ENCODE assay signal across 9 cellular contexts in the genomic region with DNA sequence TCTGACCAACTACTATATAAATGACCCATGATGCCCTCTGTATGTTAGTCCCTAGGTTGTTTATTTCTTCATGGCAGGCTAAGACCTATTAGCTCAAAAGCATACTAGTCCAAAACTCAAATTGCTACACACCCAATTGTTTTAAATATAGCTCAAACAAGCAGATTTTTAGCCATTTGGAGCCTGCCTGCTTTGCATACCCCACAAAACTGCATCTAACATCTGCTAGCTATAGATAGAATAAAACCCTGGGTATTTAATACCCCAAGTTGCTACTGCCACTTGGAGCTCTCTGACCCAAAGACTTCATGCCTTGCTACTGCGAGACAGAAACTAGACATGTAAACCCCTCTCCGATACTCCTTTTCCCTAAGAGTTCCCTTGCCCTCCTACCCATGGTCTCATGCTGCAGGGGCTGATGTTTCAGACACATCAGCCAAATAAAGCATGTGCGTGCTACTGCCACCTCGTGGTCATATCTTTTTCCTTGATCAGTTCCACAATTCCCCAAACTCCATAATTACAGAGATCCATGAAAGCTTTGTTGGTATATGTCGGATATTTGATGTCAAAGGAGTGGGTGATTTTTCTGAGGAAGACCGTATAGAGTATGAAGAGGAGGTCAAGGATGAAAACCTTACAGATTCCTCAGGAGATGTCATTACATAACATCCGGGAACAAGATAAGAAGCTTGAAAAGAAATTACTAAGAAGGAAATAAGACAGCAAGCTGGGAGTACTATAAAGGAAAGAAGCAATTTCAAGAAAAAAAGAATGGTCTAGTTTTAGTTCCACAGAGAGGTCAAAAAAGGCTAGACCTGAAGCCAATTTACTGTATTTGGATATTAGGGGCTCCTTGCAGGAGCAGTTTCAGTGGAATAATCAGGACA.
A peak's percentile ranks its signal among the peaks of the same experiment; 100 is the strongest.
DNase-seq lines count a peak whose midpoint lies in the region; ATAC-seq, FAIRE-seq and TF ChIP-seq lines count a peak whose summit lies in the region.
"Had no signal": no experiment of that assay in that cellular context is flagged by ENCODE, and none has a peak within 500 bp of the region (broad histone marks: within the 10 kb centered on the region; RNA-seq: fewer than 3 reads in every experiment).

No MANE protein-coding gene starts in this region.

- intact Hi-C loops in HepG2 (cut with micrococcal nuclease; ENCODE audit: unreplicated experiment): loop anchor here (1.0 to 10.0 kb wide), 3 partner anchors 225 to 480 kb away; no protein-coding TSS in a partner anchor

- no peak overlapping the region for H3K27ac Mint-ChIP-seq in activated T-cell treated with anti-CD3 and anti-CD28 coated beads, Interleukin-2, amount 50 U/mL, for 72 hours
- H3K27ac Mint-ChIP-seq: dendritic cell treated with granulocyte-macrophage colony-stimulating factor and Interleukin-4, amounts not matched to agents 40 ng/mL and 50 ng/mL, for 4 days had no signal

- no peaks in the 10 kb centered on the region for H3K36me3 ChIP-seq in HEK293 (ENCODE audit: control insufficient read depth in 2 of 2, insufficient read depth in 1 of 2, low read length in 2 of 2)
- H3K36me3 ChIP-seq in bronchial epithelial cell (ENCODE audit: control insufficient read depth, insufficient read depth, low read length): no peaks in the 10 kb centered on the region
- H3K36me3 ChIP-seq in HepG2 (replicated peaks in 1 of 2; ENCODE audit: control insufficient read depth in 1 of 2, insufficient read depth in 2 of 2, low read length in 2 of 2): no peaks in the 10 kb centered on the region
- H3K36me3 ChIP-seq in upper lobe of left lung: no peaks in the 10 kb centered on the region

- no peaks in the 10 kb centered on the region for H3K27me3 ChIP-seq in bronchial epithelial cell (ENCODE audit: control insufficient read depth, insufficient read depth, low read length)
- H3K27me3 ChIP-seq in HepG2 (ENCODE audit: control insufficient read depth in 1 of 2, insufficient read depth in 2 of 2, low read length in 2 of 2): no peaks in the 10 kb centered on the region; a peak in 1 of 5 replicates
- no peaks in the 10 kb centered on the region for H3K27me3 ChIP-seq in upper lobe of left lung

- H3K9me3 Mint-ChIP-seq in activated T-cell treated with anti-CD3 and anti-CD28 coated beads, Interleukin-2, amount 50 U/mL, for 72 hours: peaks cover 0 to 7% of the 10 kb centered on the region in 2 donors

- H3K9ac ChIP-seq in HepG2 (ENCODE audit: insufficient read depth, low read depth, low read length): no peak overlapping the region

- H3K9me3 ChIP-seq in HEK293 (ENCODE audit: control insufficient read depth, insufficient read depth, low read depth, low read length) (no peaks in the 10 kb centered on the region), HepG2 (ENCODE audit: low read length) (no peaks in the 10 kb centered on the region), upper lobe of left lung (no peaks in the 10 kb centered on the region)

- no TSS peak for BruUV-seq in HepG2 (replicated peaks; lab: Mats Ljungman, UMichigan)

- TF ChIP-seq RAD21 in HepG2 (CRISPR knock-in tag; IDR thresholded peaks at IDR 0.05): 0 out of 2 replicates have a peak, but pooled peaks have one; percentile 20

- H3K36me3 Mint-ChIP-seq in activated T-cell treated with anti-CD3 and anti-CD28 coated beads, Interleukin-2, amount 50 U/mL, for 72 hours (ENCODE audit: insufficient read depth in 2 of 2): peaks cover 0 to 2% of the 10 kb centered on the region in 2 donors

- TF ChIP-seq EP300 in HepG2 (IDR thresholded peaks at IDR 0.05; ENCODE audit: low read depth in 2 of 2, low read length in 2 of 2) (no peak), HepG2 (CRISPR knock-in tag; IDR thresholded peaks at IDR 0.05; ENCODE audit: borderline replicate concordance) (no peak), upper lobe of left lung (IDR thresholded peaks at IDR 0.05) (no peak)

- H3K4me1 ChIP-seq in HEK293 (ENCODE audit: control insufficient read depth, insufficient read depth, low read length) (no peaks in the 10 kb centered on the region), HepG2 (ENCODE audit: insufficient read depth, low read length) (no peaks in the 10 kb centered on the region), upper lobe of left lung (no peaks in the 10 kb centered on the region)

- H3K4me3 ChIP-seq in HEK293 (ENCODE audit: low read depth, low read length): no peak overlapping the region
- H3K4me3 ChIP-seq in bronchial epithelial cell (ENCODE audit: low read depth, low read length): no peak overlapping the region
- no peak overlapping the region for H3K4me3 ChIP-seq in HepG2 (replicated peaks in 1 of 3; ENCODE audit: insufficient read depth in 1 of 3, low read depth in 2 of 3, low read length in 3 of 3)
- no peak overlapping the region for H3K4me3 ChIP-seq in upper lobe of left lung

- ATAC-seq in activated T-cell treated with anti-CD3 and anti-CD28 coated beads, Interleukin-2, amount 50 U/mL, for 72 hours (replicated peaks in 1 of 2): no peak
- ATAC-seq in HepG2 (peak; percentile 85), upper lobe of left lung (ENCODE audit: low FRiP score in 2 of 2) (peak in 1 of 2 donors; percentile 75)

- WGBS in HepG2 (ENCODE audit: low lambda C conversion rate): 10% methylated on average over 7 of the region's 7 CpGs
- 34 to 40% methylated on average over 7 of the region's 7 CpGs for WGBS in upper lobe of left lung, 2 donors

- H3K79me2 ChIP-seq in HepG2 (ENCODE audit: insufficient read depth, low read length): no peaks in the 10 kb centered on the region

- H3K4me1 Mint-ChIP-seq in activated T-cell treated with anti-CD3 and anti-CD28 coated beads, Interleukin-2, amount 50 U/mL, for 72 hours (ENCODE audit: low read depth): no peaks in the 10 kb centered on the region

- POLR2A ChIA-PET in HEK293 (lab: Yijun Ruan, JAX) (no interaction called here), HepG2 (lab: Yijun Ruan, JAX) (no interaction called here)

- TF ChIP-seq POLR2A in HepG2 (IDR thresholded peaks at IDR 0.05; ENCODE audit: insufficient read depth in 1 of 2, low read depth in 2 of 2, low read length in 2 of 2): no peak
- no peak for TF ChIP-seq POLR2A in upper lobe of left lung (IDR thresholded peaks at IDR 0.05)

- no peak overlapping the region for H3K27ac ChIP-seq in HEK293 (ENCODE audit: extremely low read depth, low read depth, low read length)
- H3K27ac ChIP-seq in HepG2 (ENCODE audit: extremely low read length, insufficient read depth, low read length): no peak overlapping the region
- H3K27ac ChIP-seq in upper lobe of left lung: no peak overlapping the region

- no peak overlapping the region for H2AFZ ChIP-seq in HepG2 (ENCODE audit: low read length)

- FAIRE-seq in bronchial epithelial cell (lab: Jason Lieb, UNC) (no peak), HepG2 (lab: Jason Lieb, UNC) (peak; percentile 76)

- DNase-seq in activated T-cell treated with anti-CD3 and anti-CD28 coated beads, Interleukin-2, amount 50 U/mL, for 72 hours: peak; percentile 6 to 11
- no peak for DNase-seq in activated T-cell treated with anti-CD3 and anti-CD28 coated beads, Interleukin-2, amount 50 U/mL, for 1 hour
- DNase-seq in NCI-H345 treated with DMSO at 0.1 percent for 48 hours (lab: John Stamatoyannopoulos, UW; ENCODE audit: unreplicated experiment): peak; percentile 2
- peak; percentile 34 for DNase-seq in bronchial epithelial cell (ENCODE audit: low read depth)
- DNase-seq in HepG2 (ENCODE audit: low spot score): peak; percentile 33
- DNase-seq in upper lobe of left lung: peak in 1 of 2 donors; percentile 31
- DNase-seq in central memory CD4-positive, alpha-beta T cell: no peak

- H3K4me3 Mint-ChIP-seq in activated T-cell treated with anti-CD3 and anti-CD28 coated beads, Interleukin-2, amount 50 U/mL, for 72 hours: no peak overlapping the region
- H3K4me3 Mint-ChIP-seq: dendritic cell treated with granulocyte-macrophage colony-stimulating factor and Interleukin-4, amounts not matched to agents 40 ng/mL and 50 ng/mL, for 4 days had no signal

- peaks cover 14% of the 10 kb centered on the region for H3K27me3 Mint-ChIP-seq in activated T-cell treated with anti-CD3 and anti-CD28 coated beads, Interleukin-2, amount 50 U/mL, for 72 hours (ENCODE audit: low read depth)

- in situ Hi-C loops in HepG2 (cut with HindIII; ENCODE audit: extremely low pct_ligation_motif_present, low pct_unique_long_range_greater_than_20kb): loop anchor here (5.0 kb wide), 2 partner anchors 222 to 262 kb away; no protein-coding TSS in a partner anchor

- CTCF ChIA-PET in HEK293 (lab: Yijun Ruan, JAX) (interaction anchor here (0.5 to 2.8 kb wide), 44 partner anchors 8 to 1315 kb away, joined by 3 to 42 read pairs (median 3); no protein-coding TSS in a partner anchor), HepG2 (lab: Yijun Ruan, JAX; ENCODE audit: low intra/inter-chr PET ratio, low total read pairs) (interaction anchor here (1.5 to 2.3 kb wide), 3 partner anchors 69 to 261 kb away, joined by 5 to 27 read pairs (median 22); no protein-coding TSS in a partner anchor)

- H4K20me1 ChIP-seq in HepG2 (ENCODE audit: insufficient read depth, low read length): no peaks in the 10 kb centered on the region

- H3K4me2 ChIP-seq in HepG2 (ENCODE audit: low read depth, low read length): no peak overlapping the region

- TF ChIP-seq CTCF in HEK293 (tag by site-specific recombination; IDR thresholded peaks at IDR 0.05): no peak
- TF ChIP-seq CTCF in bronchial epithelial cell (IDR thresholded peaks at IDR 0.05; ENCODE audit: insufficient read depth, low read length, severe bottlenecking): peak; percentile 65
- TF ChIP-seq CTCF in HepG2 (CRISPR knock-in tag; IDR thresholded peaks at IDR 0.05): peak; percentile 73
- TF ChIP-seq CTCF in upper lobe of left lung (IDR thresholded peaks at IDR 0.05): peak in 5 of 6 experiments; percentile 28 to 56 (median 48)

TF ChIP-seq in HEK293, 187 proteins besides CTCF, POLR2A, EP300 and RAD21 (continues in another document):
- peak; percentile 37 for TF ChIP-seq ZNF654 (tag by site-specific recombination; IDR thresholded peaks at IDR 0.05; ENCODE audit: low read depth)
- no peak for TF ChIP-seq KLF10 (tag by site-specific recombination; IDR thresholded peaks at IDR 0.05)
- TF ChIP-seq ZNF777 (tag by site-specific recombination; IDR thresholded peaks at IDR 0.05; ENCODE audit: borderline replicate concordance): no peak

TF ChIP-seq in HepG2, 621 proteins besides CTCF, POLR2A, EP300 and RAD21 (continues in another document):
- 0 out of 2 replicates have a peak, but pooled peaks have one; percentile 33 for TF ChIP-seq SRF (IDR thresholded peaks at IDR 0.05; ENCODE audit: low read depth, low read length)
- no peak for TF ChIP-seq ZNF7 (CRISPR knock-in tag; IDR thresholded peaks at IDR 0.05)
- TF ChIP-seq MAZ (IDR thresholded peaks at IDR 0.05; ENCODE audit: borderline replicate concordance, low read depth, low read length): no peak
- TF ChIP-seq MAZ (CRISPR knock-in tag; IDR thresholded peaks at IDR 0.05; ENCODE audit: low read depth): no peak
- no peak for TF ChIP-seq ZNF354B (CRISPR knock-in tag; IDR thresholded peaks at IDR 0.05)
- no peak for TF ChIP-seq GABPA (IDR thresholded peaks at IDR 0.05; ENCODE audit: low read depth, low read length)
- TF ChIP-seq GABPA (CRISPR knock-in tag; IDR thresholded peaks at IDR 0.05; ENCODE audit: low read depth): no peak
- TF ChIP-seq SMC3 (IDR thresholded peaks at IDR 0.05; ENCODE audit: low read length): peak; percentile 63
- TF ChIP-seq KLF16 (CRISPR knock-in tag; IDR thresholded peaks at IDR 0.05): no peak

Comparison
In these comparisons a context has a peak if more than half of its experiments do, and no peak if none do; other contexts are left out.
1. DNase-seq: peak in activated T-cell treated with anti-CD3 and anti-CD28 coated beads, Interleukin-2, amount 50 U/mL, for 72 hours (2 of 2), NCI-H345 treated with DMSO at 0.1 percent for 48 hours (single experiment), bronchial epithelial cell (single experiment) and HepG2 (single experiment); none in activated T-cell treated with anti-CD3 and anti-CD28 coated beads, Interleukin-2, amount 50 U/mL, for 1 hour (single experiment) and central memory CD4-positive, alpha-beta T cell (single experiment).